8 cellular contexts compared by ENCODE assay signal in the genomic region with DNA sequence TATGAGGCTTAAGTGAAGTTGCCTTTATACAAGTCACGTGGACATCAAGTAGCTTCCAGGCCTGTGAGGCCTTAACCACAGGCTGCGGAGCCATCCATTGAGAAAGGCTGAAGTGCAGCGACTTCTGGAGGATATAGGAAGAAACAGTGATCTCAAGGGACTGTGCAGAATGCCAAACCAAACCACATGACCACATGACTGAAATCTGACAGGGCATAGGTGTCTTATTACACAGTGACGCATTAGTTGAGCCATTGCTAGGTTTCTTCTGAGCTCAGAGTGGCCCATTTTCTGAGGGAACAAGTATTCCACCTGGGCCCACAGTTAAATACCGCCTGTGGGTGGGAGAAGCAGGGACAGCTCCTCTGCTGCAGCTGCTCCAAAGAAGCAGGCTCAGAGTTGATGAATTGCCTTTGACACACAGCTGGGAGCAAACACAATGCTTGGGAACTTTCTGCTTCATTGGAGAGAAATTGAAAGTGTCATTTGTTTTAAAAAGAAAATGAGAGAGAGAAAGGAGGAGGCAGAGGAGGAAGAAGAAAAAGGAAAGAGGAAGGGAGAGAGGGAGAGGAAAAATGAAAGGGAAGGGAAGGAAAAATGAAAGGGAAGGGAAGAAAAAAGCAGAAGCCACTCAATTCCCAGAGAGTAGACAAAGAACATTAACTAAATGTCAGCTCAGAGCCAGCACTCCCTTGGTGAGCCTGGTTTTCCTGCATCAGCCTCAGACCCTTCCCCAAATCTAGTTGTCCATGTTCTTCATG.
DNase-seq lines count a peak whose midpoint lies in the region; ATAC-seq and TF ChIP-seq lines count a peak whose summit lies in the region.

No MANE protein-coding gene starts in this region.

- no peak overlapping the region for H3K4me3 Mint-ChIP-seq in activated T-helper 17 cell treated with anti-CD3 and anti-CD28 coated beads, Interleukin-2, amount 50 U/mL, for 72 hours
- H3K4me3 Mint-ChIP-seq in mesothelial cell of epicardium: no peak overlapping the region
- H3K4me3 Mint-ChIP-seq in activated CD4-positive, alpha-beta T cell treated with anti-CD3 and anti-CD28 coated beads, Interleukin-2, amount 10 ng/mL, durations not matched to agents 7 days and 5 days: no peak overlapping the region

- H3K27ac Mint-ChIP-seq in activated T-helper 17 cell treated with anti-CD3 and anti-CD28 coated beads, Interleukin-2, amount 50 U/mL, for 72 hours: no peak overlapping the region
- peak overlapping the region; percentile 58 for H3K27ac Mint-ChIP-seq in mesothelial cell of epicardium
- no peak overlapping the region for H3K27ac Mint-ChIP-seq in activated CD4-positive, alpha-beta T cell treated with anti-CD3 and anti-CD28 coated beads, Interleukin-2, amount 10 ng/mL, durations not matched to agents 7 days and 5 days

- peak; percentile 83 for ATAC-seq in GM21390 (IDR thresholded peaks at IDR 0.05; ENCODE audit: unreplicated experiment)
- peak; percentile 51 for ATAC-seq in activated T-helper 17 cell treated with anti-CD3 and anti-CD28 coated beads, Interleukin-2, amount 50 U/mL, for 72 hours (replicated peaks)

- DNase-seq in AG09309 (ENCODE audit: low read depth) (peak; percentile 97), NB4 (ENCODE audit: low read depth) (peak; percentile 96), mesothelial cell of epicardium (ENCODE audit: low spot score in 2 of 2, unreplicated experiment in 2 of 2) (no peak), NCI-H345 (lab: John Stamatoyannopoulos, UW) (no peak), mucosa of gallbladder (ENCODE audit: low spot score) (no peak)
- DNase-seq in activated CD4-positive, alpha-beta T cell treated with anti-CD3 and anti-CD28 coated beads, Interleukin-2, amount 10 ng/mL, durations not matched to agents 7 days and 5 days: no peak

- no peaks in the 10 kb centered on the region for H3K36me3 Mint-ChIP-seq in activated T-helper 17 cell treated with anti-CD3 and anti-CD28 coated beads, Interleukin-2, amount 50 U/mL, for 72 hours (ENCODE audit: low read depth)
- H3K36me3 Mint-ChIP-seq in mesothelial cell of epicardium: peaks cover 8% of the 10 kb centered on the region
- no peaks in the 10 kb centered on the region for H3K36me3 Mint-ChIP-seq in activated CD4-positive, alpha-beta T cell treated with anti-CD3 and anti-CD28 coated beads, Interleukin-2, amount 10 ng/mL, durations not matched to agents 7 days and 5 days (ENCODE audit: low read depth)

- no peaks in the 10 kb centered on the region for H3K4me1 Mint-ChIP-seq in activated T-helper 17 cell treated with anti-CD3 and anti-CD28 coated beads, Interleukin-2, amount 50 U/mL, for 72 hours
- peaks cover 23% of the 10 kb centered on the region for H3K4me1 Mint-ChIP-seq in mesothelial cell of epicardium
- H3K4me1 Mint-ChIP-seq in activated CD4-positive, alpha-beta T cell treated with anti-CD3 and anti-CD28 coated beads, Interleukin-2, amount 10 ng/mL, durations not matched to agents 7 days and 5 days: no peaks in the 10 kb centered on the region

- CTCF ChIA-PET in activated CD4-positive, alpha-beta T cell treated with anti-CD3 and anti-CD28 coated beads, Interleukin-2, amount 10 ng/mL, durations not matched to agents 7 days and 5 days (lab: Charles Lee): interaction anchor here (0.6 to 3.4 kb wide), 6 partner anchors 9 to 27 kb away, joined by 3 to 15 read pairs (median 3); no protein-coding TSS in a partner anchor

- H3K4me3 ChIP-seq in AG09309 (ENCODE audit: control insufficient read depth, low read depth, low read length) (no peak overlapping the region), NB4 (ENCODE audit: low read depth, low read length) (no peak overlapping the region)

- no peaks in the 10 kb centered on the region for H3K9me3 Mint-ChIP-seq in activated T-helper 17 cell treated with anti-CD3 and anti-CD28 coated beads, Interleukin-2, amount 50 U/mL, for 72 hours
- peaks cover 14% of the 10 kb centered on the region for H3K9me3 Mint-ChIP-seq in mesothelial cell of epicardium
- H3K9me3 Mint-ChIP-seq in activated CD4-positive, alpha-beta T cell treated with anti-CD3 and anti-CD28 coated beads, Interleukin-2, amount 10 ng/mL, durations not matched to agents 7 days and 5 days: no peaks in the 10 kb centered on the region

- TF ChIP-seq CTCF in AG09309 (IDR thresholded peaks at IDR 0.05; ENCODE audit: control insufficient read depth, insufficient read depth, low read depth, low read length, missing control alignments) (peak; percentile 28), NB4 (IDR thresholded peaks at IDR 0.05; ENCODE audit: low read depth, low read length) (no peak), mesothelial cell of epicardium (IDR thresholded peaks at IDR 0.05; ENCODE audit: unreplicated experiment) (no peak)

- no peak for TF ChIP-seq POLR2A in NB4 (IDR thresholded peaks at IDR 0.05; ENCODE audit: extremely low read depth, insufficient read length)

- no peaks in the 10 kb centered on the region for H3K27me3 Mint-ChIP-seq in activated T-helper 17 cell treated with anti-CD3 and anti-CD28 coated beads, Interleukin-2, amount 50 U/mL, for 72 hours
- H3K27me3 Mint-ChIP-seq in mesothelial cell of epicardium (ENCODE audit: low read depth): no peaks in the 10 kb centered on the region
- H3K27me3 Mint-ChIP-seq in activated CD4-positive, alpha-beta T cell treated with anti-CD3 and anti-CD28 coated beads, Interleukin-2, amount 10 ng/mL, durations not matched to agents 7 days and 5 days: no peaks in the 10 kb centered on the region

- POLR2A ChIA-PET in activated CD4-positive, alpha-beta T cell treated with anti-CD3 and anti-CD28 coated beads, Interleukin-2, amount 10 ng/mL, durations not matched to agents 7 days and 5 days (lab: Charles Lee): no interaction called here

Comparison
In these comparisons a context has a peak if more than half of its experiments do, and no peak if none do; other contexts are left out.
1. DNase-seq: peak in AG09309 (single experiment) and NB4 (single experiment); none in mesothelial cell of epicardium (0 of 2), NCI-H345 (single experiment), mucosa of gallbladder (single experiment) and activated CD4-positive, alpha-beta T cell treated with anti-CD3 and anti-CD28 coated beads, Interleukin-2, amount 10 ng/mL, durations not matched to agents 7 days and 5 days (single experiment).